9 cellular contexts compared by ENCODE assay signal in the genomic region with DNA sequence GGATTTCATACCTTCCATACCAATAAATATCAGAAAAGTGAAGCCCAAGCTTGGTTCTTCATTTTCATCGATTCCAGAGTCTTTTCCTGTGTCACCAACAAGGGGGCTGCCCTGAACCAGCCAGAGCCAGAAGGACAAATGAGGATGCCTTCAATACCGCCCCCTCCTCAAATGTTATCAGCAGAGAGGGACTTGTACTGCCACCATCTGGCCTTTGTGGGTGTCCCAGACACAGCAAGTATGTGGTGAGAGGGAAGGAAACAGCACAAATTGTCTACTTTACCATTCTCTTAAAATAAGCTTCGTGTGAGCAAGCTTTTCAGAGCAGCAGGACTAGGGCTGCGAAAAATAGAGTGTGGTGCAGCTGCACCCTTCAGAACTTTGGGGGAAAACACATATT.
DNase-seq lines count a peak whose midpoint lies in the region; TF ChIP-seq lines count a peak whose summit lies in the region.
"Had no signal": no experiment of that assay in that cellular context is flagged by ENCODE, and none has a peak within 500 bp of the region (broad histone marks: within the 10 kb centered on the region; RNA-seq: fewer than 3 reads in every experiment).

No MANE protein-coding gene starts in this region.

- peak overlapping the region; percentile 86 to 97 (median 95) for H3K27ac Mint-ChIP-seq in nephron

- no peak overlapping the region for H3K4me3 Mint-ChIP-seq in nephron

- peaks cover 6% of the 10 kb centered on the region for H3K9me3 Mint-ChIP-seq in nephron

- in situ Hi-C loops in brain microvascular endothelial cell (cut with HindIII; ENCODE audit: low pct_ligation_motif_present, low sequenced_read_pairs) = no loop called here

- peaks cover 30% of the 10 kb centered on the region for H3K36me3 Mint-ChIP-seq in nephron (ENCODE audit: low read depth)

- H3K27me3 ChIP-seq in brain microvascular endothelial cell (replicated peaks) = no peaks in the 10 kb centered on the region

- H3K27ac ChIP-seq in brain microvascular endothelial cell = no peak overlapping the region

- H3K4me3 ChIP-seq in GM12865 (ENCODE audit: low read depth, low read length) = no peak overlapping the region
- H3K4me3 ChIP-seq in LNCaP clone FGC (ENCODE audit: low read depth, low read length) = no peak overlapping the region
- no peak overlapping the region for H3K4me3 ChIP-seq in brain microvascular endothelial cell (ENCODE audit: low read depth, low read length)

- H3K36me3 ChIP-seq in brain microvascular endothelial cell (replicated peaks) = no peaks in the 10 kb centered on the region

- no peaks in the 10 kb centered on the region for H3K27me3 Mint-ChIP-seq in nephron (ENCODE audit: low read depth)

- DNase-seq in GM12865 (ENCODE audit: low read depth) (no peak), LNCaP clone FGC (ENCODE audit: low read depth) (no peak), brain microvascular endothelial cell (no peak), NCI-H2171 (lab: John Stamatoyannopoulos, UW) (no peak), NCI-H226 (no peak), COLO829 (ENCODE audit: low spot score) (no peak)
- no peak for DNase-seq in activated effector memory CD4-positive, alpha-beta T cell treated with anti-CD3 and anti-CD28 coated beads, Interleukin-2, amount 50 U/mL, for 16 hours
- DNase-seq: NCI-H510A had no signal

- H3K4me1 Mint-ChIP-seq in nephron = peaks cover 50% of the 10 kb centered on the region

- TF ChIP-seq CTCF in GM12865 (IDR thresholded peaks at IDR 0.05; ENCODE audit: insufficient read depth, low read depth, low read length, missing control alignments) = peak; percentile 16
- peak; percentile 55 for TF ChIP-seq CTCF in LNCaP clone FGC (IDR thresholded peaks at IDR 0.05; ENCODE audit: control insufficient read depth, extremely low read depth, insufficient read depth)
- peak; percentile 48 for TF ChIP-seq CTCF in brain microvascular endothelial cell (IDR thresholded peaks at IDR 0.05; ENCODE audit: low read depth, low read length, missing control alignments)
- TF ChIP-seq CTCF in nephron (IDR thresholded peaks at IDR 0.05; ENCODE audit: unreplicated experiment in 3 of 3) = peak; percentile 38 to 59 (median 54)
